ENCODE assay signal across 1 cellular context in the genomic region with DNA sequence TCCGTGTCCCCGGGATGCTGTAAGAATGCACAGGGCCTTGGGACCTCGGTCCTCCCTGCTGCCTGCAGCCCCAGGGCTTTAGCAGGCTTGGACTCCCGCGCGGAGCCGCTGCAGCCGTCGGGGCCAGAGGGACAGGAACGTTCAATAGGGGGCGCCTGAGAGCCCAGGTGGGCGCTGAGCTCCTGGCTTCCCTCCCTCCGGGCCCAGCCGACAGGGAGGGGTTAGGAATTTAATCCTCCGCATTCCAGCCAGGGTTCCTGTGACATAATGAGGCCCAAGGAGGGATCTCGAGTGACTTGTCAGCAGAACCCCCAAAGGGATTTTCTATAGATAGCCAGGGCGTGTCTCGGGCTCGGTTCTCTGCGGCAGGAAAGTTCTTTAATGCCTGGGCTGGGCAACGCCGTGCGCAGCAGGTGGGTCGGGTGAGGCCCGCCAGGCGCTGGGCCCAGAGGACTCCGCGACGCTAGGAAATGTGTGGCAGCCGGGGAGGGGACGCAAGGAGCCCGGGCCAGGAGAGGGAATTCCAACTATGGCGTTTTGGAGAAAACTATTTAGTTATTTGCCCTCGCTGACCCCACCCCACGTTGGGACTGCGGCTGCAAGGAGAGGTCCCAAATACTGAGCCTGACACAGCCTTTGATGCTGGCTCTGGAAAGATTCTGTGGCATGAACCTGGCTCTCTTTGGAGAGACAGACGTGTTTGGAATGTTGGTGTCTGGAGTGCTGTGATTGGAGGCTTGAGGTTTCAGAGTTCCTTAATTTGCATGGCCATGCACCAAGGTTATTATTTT.
A peak's percentile ranks its signal among the peaks of the same experiment; 100 is the strongest.
TF ChIP-seq lines count a peak whose summit lies in the region.

No MANE protein-coding gene starts in this region.

TF ChIP-seq in H1, 55 proteins besides CTCF, POLR2A, EP300 and RAD21 (continued from another document):
- TF ChIP-seq RNF2 (IDR thresholded peaks at IDR 0.05; ENCODE audit: borderline replicate concordance, low read depth, low read length, missing control alignments, poor library complexity, severe bottlenecking) (no peak), SIRT6 (IDR thresholded peaks at IDR 0.05; ENCODE audit: low read length) (no peak), BACH1 (IDR thresholded peaks at IDR 0.05; ENCODE audit: low read length) (no peak), EZH2 (IDR thresholded peaks at IDR 0.05; ENCODE audit: low read depth, low read length, severe bottlenecking) (no peak), POU5F1 (IDR thresholded peaks at IDR 0.05; ENCODE audit: low read depth, low read length) (no peak), CREB1 (IDR thresholded peaks at IDR 0.05) (no peak), ZNF274 (IDR thresholded peaks at IDR 0.05; ENCODE audit: borderline replicate concordance, extremely low read depth, low read length) (no peak), TEAD4 (IDR thresholded peaks at IDR 0.05; ENCODE audit: low read depth, low read length) (peak; percentile 98), SP4 (IDR thresholded peaks at IDR 0.05; ENCODE audit: low read length) (peak; percentile 45; the same call in 1 of the 2 replicates), JUN (IDR thresholded peaks at IDR 0.05; ENCODE audit: low read depth, low read length) (no peak), CTBP2 (IDR thresholded peaks at IDR 0.05; ENCODE audit: borderline replicate concordance, insufficient read depth, insufficient read length, low read length) (peak; percentile 56), GTF2F1 (IDR thresholded peaks at IDR 0.05; ENCODE audit: borderline replicate concordance, low read depth, low read length) (no peak), CEBPB (IDR thresholded peaks at IDR 0.05; ENCODE audit: low read depth, low read length) (no peak), BRCA1 (IDR thresholded peaks at IDR 0.05; ENCODE audit: low read depth, low read length) (no peak), CHD2 (IDR thresholded peaks at IDR 0.05; ENCODE audit: low read length) (no peak), RBBP5 (IDR thresholded peaks at IDR 0.05; ENCODE audit: borderline replicate concordance, low read depth, low read length) (peak; percentile 89), TAF7 (optimal IDR thresholded peaks at IDR 0.05; ENCODE audit: borderline replicate concordance, low read depth, low read length) (no peak), TBP (IDR thresholded peaks at IDR 0.05; ENCODE audit: low read depth, low read length) (no peak), FOSL1 (IDR thresholded peaks at IDR 0.05; ENCODE audit: insufficient read depth, low read depth, low read length) (no peak), NRF1 (IDR thresholded peaks at IDR 0.05; ENCODE audit: low read depth, low read length) (no peak; the same call in 1 of the 2 replicates), KDM5A (IDR thresholded peaks at IDR 0.05; ENCODE audit: low read length) (no peak), KDM1A (IDR thresholded peaks at IDR 0.05; ENCODE audit: borderline replicate concordance, low read length) (no peak), RFX5 (IDR thresholded peaks at IDR 0.05; ENCODE audit: borderline replicate concordance, low read depth, low read length) (no peak), YY1 (IDR thresholded peaks at IDR 0.05; ENCODE audit: low read depth, low read length) (no peak), GABPA (IDR thresholded peaks at IDR 0.05; ENCODE audit: borderline replicate concordance, insufficient read depth, low read length) (peak; percentile 31; the same call in 1 of the 2 replicates), SRF (IDR thresholded peaks at IDR 0.05; ENCODE audit: low read depth, low read length) (no peak), RXRA (IDR thresholded peaks at IDR 0.05; ENCODE audit: insufficient read depth, low read depth, low read length) (no peak), CHD1 (IDR thresholded peaks at IDR 0.05; ENCODE audit: low read depth, low read length) (no peak), JUND (IDR thresholded peaks at IDR 0.05; ENCODE audit: low read length) (no peak), MAFK (IDR thresholded peaks at IDR 0.05; ENCODE audit: low read depth, low read length) (no peak), TCF12 (IDR thresholded peaks at IDR 0.05; ENCODE audit: low read depth, low read length) (peak; percentile 67; the same call in 1 of the 2 replicates), POLR2AphosphoS5 (IDR thresholded peaks at IDR 0.05; ENCODE audit: low read depth, low read length) (no peak), PHF8 (conservative IDR thresholded peaks at IDR 0.05; ENCODE audit: low read depth, low read length) (0 out of 2 replicates have a peak, but pooled peaks have one; percentile 39), EGR1 (IDR thresholded peaks at IDR 0.05; ENCODE audit: borderline replicate concordance, low read depth, low read length) (0 out of 2 replicates have a peak, but pooled peaks have one; percentile 24), SP2 (IDR thresholded peaks at IDR 0.05; ENCODE audit: low read length) (no peak), SUZ12 (IDR thresholded peaks at IDR 0.05; ENCODE audit: low read length) (no peak), ASH2L (IDR thresholded peaks at IDR 0.05; ENCODE audit: low read length) (peak; percentile 97), HDAC2 (IDR thresholded peaks at IDR 0.05; ENCODE audit: borderline replicate concordance in 1 of 2, low read depth in 2 of 2, low read length in 2 of 2) (0 out of 4 replicates have a peak, but pooled peaks of 1 of the 2 experiments have one; percentile 70), SIX5 (IDR thresholded peaks at IDR 0.05; ENCODE audit: low read depth, low read length) (no peak), CBX5 (IDR thresholded peaks at IDR 0.05; ENCODE audit: low read depth, low read length) (no peak)
- TF ChIP-seq, protein P1, sequence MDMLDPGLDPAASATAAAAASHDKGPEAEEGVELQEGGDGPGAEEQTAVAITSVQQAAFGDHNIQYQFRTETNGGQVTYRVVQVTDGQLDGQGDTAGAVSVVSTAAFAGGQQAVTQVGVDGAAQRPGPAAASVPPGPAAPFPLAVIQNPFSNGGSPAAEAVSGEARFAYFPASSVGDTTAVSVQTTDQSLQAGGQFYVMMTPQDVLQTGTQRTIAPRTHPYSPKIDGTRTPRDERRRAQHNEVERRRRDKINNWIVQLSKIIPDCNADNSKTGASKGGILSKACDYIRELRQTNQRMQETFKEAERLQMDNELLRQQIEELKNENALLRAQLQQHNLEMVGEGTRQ (IDR thresholded peaks at IDR 0.05; ENCODE audit: low read length), result no peak
- TF ChIP-seq, protein P2, sequence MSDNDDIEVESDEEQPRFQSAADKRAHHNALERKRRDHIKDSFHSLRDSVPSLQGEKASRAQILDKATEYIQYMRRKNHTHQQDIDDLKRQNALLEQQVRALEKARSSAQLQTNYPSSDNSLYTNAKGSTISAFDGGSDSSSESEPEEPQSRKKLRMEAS (IDR thresholded peaks at IDR 0.05), result no peak; the same call in 1 of the 2 replicates
- TF ChIP-seq, protein P3, sequence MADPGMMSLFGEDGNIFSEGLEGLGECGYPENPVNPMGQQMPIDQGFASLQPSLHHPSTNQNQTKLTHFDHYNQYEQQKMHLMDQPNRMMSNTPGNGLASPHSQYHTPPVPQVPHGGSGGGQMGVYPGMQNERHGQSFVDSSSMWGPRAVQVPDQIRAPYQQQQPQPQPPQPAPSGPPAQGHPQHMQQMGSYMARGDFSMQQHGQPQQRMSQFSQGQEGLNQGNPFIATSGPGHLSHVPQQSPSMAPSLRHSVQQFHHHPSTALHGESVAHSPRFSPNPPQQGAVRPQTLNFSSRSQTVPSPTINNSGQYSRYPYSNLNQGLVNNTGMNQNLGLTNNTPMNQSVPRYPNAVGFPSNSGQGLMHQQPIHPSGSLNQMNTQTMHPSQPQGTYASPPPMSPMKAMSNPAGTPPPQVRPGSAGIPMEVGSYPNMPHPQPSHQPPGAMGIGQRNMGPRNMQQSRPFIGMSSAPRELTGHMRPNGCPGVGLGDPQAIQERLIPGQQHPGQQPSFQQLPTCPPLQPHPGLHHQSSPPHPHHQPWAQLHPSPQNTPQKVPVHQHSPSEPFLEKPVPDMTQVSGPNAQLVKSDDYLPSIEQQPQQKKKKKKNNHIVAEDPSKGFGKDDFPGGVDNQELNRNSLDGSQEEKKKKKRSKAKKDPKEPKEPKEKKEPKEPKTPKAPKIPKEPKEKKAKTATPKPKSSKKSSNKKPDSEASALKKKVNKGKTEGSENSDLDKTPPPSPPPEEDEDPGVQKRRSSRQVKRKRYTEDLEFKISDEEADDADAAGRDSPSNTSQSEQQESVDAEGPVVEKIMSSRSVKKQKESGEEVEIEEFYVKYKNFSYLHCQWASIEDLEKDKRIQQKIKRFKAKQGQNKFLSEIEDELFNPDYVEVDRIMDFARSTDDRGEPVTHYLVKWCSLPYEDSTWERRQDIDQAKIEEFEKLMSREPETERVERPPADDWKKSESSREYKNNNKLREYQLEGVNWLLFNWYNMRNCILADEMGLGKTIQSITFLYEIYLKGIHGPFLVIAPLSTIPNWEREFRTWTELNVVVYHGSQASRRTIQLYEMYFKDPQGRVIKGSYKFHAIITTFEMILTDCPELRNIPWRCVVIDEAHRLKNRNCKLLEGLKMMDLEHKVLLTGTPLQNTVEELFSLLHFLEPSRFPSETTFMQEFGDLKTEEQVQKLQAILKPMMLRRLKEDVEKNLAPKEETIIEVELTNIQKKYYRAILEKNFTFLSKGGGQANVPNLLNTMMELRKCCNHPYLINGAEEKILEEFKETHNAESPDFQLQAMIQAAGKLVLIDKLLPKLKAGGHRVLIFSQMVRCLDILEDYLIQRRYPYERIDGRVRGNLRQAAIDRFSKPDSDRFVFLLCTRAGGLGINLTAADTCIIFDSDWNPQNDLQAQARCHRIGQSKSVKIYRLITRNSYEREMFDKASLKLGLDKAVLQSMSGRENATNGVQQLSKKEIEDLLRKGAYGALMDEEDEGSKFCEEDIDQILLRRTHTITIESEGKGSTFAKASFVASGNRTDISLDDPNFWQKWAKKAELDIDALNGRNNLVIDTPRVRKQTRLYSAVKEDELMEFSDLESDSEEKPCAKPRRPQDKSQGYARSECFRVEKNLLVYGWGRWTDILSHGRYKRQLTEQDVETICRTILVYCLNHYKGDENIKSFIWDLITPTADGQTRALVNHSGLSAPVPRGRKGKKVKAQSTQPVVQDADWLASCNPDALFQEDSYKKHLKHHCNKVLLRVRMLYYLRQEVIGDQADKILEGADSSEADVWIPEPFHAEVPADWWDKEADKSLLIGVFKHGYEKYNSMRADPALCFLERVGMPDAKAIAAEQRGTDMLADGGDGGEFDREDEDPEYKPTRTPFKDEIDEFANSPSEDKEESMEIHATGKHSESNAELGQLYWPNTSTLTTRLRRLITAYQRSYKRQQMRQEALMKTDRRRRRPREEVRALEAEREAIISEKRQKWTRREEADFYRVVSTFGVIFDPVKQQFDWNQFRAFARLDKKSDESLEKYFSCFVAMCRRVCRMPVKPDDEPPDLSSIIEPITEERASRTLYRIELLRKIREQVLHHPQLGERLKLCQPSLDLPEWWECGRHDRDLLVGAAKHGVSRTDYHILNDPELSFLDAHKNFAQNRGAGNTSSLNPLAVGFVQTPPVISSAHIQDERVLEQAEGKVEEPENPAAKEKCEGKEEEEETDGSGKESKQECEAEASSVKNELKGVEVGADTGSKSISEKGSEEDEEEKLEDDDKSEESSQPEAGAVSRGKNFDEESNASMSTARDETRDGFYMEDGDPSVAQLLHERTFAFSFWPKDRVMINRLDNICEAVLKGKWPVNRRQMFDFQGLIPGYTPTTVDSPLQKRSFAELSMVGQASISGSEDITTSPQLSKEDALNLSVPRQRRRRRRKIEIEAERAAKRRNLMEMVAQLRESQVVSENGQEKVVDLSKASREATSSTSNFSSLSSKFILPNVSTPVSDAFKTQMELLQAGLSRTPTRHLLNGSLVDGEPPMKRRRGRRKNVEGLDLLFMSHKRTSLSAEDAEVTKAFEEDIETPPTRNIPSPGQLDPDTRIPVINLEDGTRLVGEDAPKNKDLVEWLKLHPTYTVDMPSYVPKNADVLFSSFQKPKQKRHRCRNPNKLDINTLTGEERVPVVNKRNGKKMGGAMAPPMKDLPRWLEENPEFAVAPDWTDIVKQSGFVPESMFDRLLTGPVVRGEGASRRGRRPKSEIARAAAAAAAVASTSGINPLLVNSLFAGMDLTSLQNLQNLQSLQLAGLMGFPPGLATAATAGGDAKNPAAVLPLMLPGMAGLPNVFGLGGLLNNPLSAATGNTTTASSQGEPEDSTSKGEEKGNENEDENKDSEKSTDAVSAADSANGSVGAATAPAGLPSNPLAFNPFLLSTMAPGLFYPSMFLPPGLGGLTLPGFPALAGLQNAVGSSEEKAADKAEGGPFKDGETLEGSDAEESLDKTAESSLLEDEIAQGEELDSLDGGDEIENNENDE (IDR thresholded peaks at IDR 0.05; ENCODE audit: insufficient replicate concordance, low read length), result no peak
- TF ChIP-seq, protein P4, sequence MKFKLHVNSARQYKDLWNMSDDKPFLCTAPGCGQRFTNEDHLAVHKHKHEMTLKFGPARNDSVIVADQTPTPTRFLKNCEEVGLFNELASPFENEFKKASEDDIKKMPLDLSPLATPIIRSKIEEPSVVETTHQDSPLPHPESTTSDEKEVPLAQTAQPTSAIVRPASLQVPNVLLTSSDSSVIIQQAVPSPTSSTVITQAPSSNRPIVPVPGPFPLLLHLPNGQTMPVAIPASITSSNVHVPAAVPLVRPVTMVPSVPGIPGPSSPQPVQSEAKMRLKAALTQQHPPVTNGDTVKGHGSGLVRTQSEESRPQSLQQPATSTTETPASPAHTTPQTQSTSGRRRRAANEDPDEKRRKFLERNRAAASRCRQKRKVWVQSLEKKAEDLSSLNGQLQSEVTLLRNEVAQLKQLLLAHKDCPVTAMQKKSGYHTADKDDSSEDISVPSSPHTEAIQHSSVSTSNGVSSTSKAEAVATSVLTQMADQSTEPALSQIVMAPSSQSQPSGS (IDR thresholded peaks at IDR 0.05; ENCODE audit: low read length), result no peak
- TF ChIP-seq, protein P5, sequence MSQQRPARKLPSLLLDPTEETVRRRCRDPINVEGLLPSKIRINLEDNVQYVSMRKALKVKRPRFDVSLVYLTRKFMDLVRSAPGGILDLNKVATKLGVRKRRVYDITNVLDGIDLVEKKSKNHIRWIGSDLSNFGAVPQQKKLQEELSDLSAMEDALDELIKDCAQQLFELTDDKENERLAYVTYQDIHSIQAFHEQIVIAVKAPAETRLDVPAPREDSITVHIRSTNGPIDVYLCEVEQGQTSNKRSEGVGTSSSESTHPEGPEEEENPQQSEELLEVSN (IDR thresholded peaks at IDR 0.05), result peak; percentile 84
